Comparison of ENCODE assay signal across 8 cellular contexts in genomic region chr4:8580321-8581093, GRCh38. TPM values are rescaled to one million over a fixed set of nuclear protein-coding genes. Genes with fewer than 3 reads are reported as not detected.
DNase-seq lines count a peak whose midpoint lies in the region; ATAC-seq and TF ChIP-seq lines count a peak whose summit lies in the region.

A gene with protein sequence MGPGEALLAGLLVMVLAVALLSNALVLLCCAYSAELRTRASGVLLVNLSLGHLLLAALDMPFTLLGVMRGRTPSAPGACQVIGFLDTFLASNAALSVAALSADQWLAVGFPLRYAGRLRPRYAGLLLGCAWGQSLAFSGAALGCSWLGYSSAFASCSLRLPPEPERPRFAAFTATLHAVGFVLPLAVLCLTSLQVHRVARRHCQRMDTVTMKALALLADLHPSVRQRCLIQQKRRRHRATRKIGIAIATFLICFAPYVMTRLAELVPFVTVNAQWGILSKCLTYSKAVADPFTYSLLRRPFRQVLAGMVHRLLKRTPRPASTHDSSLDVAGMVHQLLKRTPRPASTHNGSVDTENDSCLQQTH (plus strand): TSS chr4:8580392. CDS start chr4:8580983, 591 bp downstream.

- H3K36me3 ChIP-seq in smooth muscle cell (ENCODE audit: low read depth) = no peaks in the 10 kb centered on the region

- peaks cover 69% of the 10 kb centered on the region for H3K27me3 ChIP-seq in smooth muscle cell (ENCODE audit: low read depth)

- intact Hi-C loops in left ventricle myocardium superior (cut with micrococcal nuclease) = no loop called here

- TF ChIP-seq CTCF in smooth muscle cell (IDR thresholded peaks at IDR 0.05; ENCODE audit: borderline replicate concordance, insufficient read depth, poor library complexity, severe bottlenecking) = no peak

- H4K20me1 ChIP-seq in smooth muscle cell (ENCODE audit: low read depth) = no peaks in the 10 kb centered on the region

- peak within 1 kb of the TSS; percentile 68 for H3K4me2 ChIP-seq in smooth muscle cell

- H3K4me3 ChIP-seq in smooth muscle cell = peak within 1 kb of the TSS; percentile 5

- no peak within 1 kb of the TSS for H3K9ac ChIP-seq in smooth muscle cell (ENCODE audit: low read depth)

- in situ Hi-C loops in KBM-7 (cut with MboI; ENCODE audit: low pct_unique_long_range_greater_than_20kb, low sequenced_read_pairs) = no loop called here

- peak; percentile 95 for ATAC-seq in left ventricle myocardium superior
- no peak for ATAC-seq in HG03571 (IDR thresholded peaks at IDR 0.05; ENCODE audit: unreplicated experiment)

- no peak within 1 kb of the TSS for H3K27ac ChIP-seq in smooth muscle cell (ENCODE audit: low read depth)

- DNase-seq in NCI-H82 (lab: John Stamatoyannopoulos, UW) = peak; percentile 33
- DNase-seq in NCI-H82 treated with DMSO at 0.1 percent for 48 hours (lab: John Stamatoyannopoulos, UW; ENCODE audit: unreplicated experiment) = no peak
- peak; percentile 80 for DNase-seq in activated CD8-positive, alpha-beta memory T cell treated with anti-CD3 and anti-CD28 coated beads, Interleukin-2, amount 50 U/mL, for 48 hours
- peak; percentile 81 for DNase-seq in left ventricle myocardium superior
- DNase-seq in smooth muscle cell (lab: John Stamatoyannopoulos, UW; ENCODE audit: unreplicated experiment) = peak; percentile 58
- no peak for DNase-seq in KBM-7
- no peak for DNase-seq in NCI-H510A (lab: John Stamatoyannopoulos, UW)

- 3% methylated on average over 63 of the region's 63 CpGs for WGBS in smooth muscle cell (ENCODE audit: low lambda C conversion rate)

- H3K4me1 ChIP-seq in smooth muscle cell (ENCODE audit: low read depth) = peaks cover 7% of the 10 kb centered on the region

- no peaks in the 10 kb centered on the region for H3K9me3 ChIP-seq in smooth muscle cell (replicated peaks; ENCODE audit: low read depth)

- H3F3A ChIP-seq in smooth muscle cell (ENCODE audit: low read depth) = no peaks in the 10 kb centered on the region

- H3K79me2 ChIP-seq in smooth muscle cell (ENCODE audit: low read depth) = no peaks in the 10 kb centered on the region

- H2AFZ ChIP-seq in smooth muscle cell (ENCODE audit: low read depth) = no peak within 1 kb of the TSS

RNA-seq across cellular contexts. Expression of the gene that starts here (rescaled TPM):
- total RNA-seq in left ventricle myocardium superior (not detected), smooth muscle cell (not detected in 2 replicates)
- polyA plus RNA-seq in smooth muscle cell = 0.05 and 0.48 TPM in 2 replicates

Comparison
In these comparisons a context has a peak if more than half of its experiments do, and no peak if none do; other contexts are left out.
1. DNase-seq: peak in NCI-H82 (single experiment) and activated CD8-positive, alpha-beta memory T cell treated with anti-CD3 and anti-CD28 coated beads, Interleukin-2, amount 50 U/mL, for 48 hours (single experiment); none in NCI-H82 treated with DMSO at 0.1 percent for 48 hours (single experiment), KBM-7 (single experiment) and NCI-H510A (single experiment).
2. Peak in DNase-seq and ATAC-seq in left ventricle myocardium superior; RNA of the gene not detected or under 1 TPM.
3. Peak in DNase-seq, H3K4me3 ChIP-seq and H3K4me2 ChIP-seq in smooth muscle cell; RNA of the gene not detected or under 1 TPM.